Comparison of ENCODE assay signal across 8 cellular contexts in the genomic region with DNA sequence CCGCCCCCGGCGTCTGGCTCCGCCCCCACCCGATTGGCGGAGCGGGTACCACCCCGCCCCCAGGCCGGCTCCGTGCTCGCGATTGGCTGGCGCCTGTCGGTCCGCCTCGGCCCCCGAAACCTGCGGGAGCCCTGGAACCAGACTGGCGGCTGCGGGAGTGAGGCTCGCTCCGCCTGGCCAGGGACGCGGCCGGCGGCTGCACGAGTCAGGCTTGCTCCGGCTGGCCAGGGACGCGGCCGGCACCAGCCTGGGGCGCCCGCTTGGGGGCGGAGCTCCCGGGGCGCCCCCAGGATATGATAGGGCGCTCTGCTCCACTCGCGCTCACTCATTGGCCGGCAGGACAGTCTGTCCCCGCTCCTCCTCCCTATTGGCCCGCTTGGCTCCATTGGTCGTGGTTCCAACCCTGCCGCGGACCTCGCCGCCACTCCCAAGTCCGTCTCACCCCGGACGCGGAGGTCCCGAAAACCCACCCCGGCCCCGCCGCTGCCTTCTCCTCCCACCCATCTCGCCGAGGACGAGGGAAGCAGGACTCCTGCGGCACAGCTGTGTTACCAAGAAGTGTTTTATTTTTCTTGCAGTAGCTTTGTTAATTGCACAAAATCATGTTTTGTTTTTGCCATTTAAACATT. TPM values are rescaled to one million over a fixed set of nuclear protein-coding genes. Genes with fewer than 3 reads are reported as not detected.
DNase-seq lines count a peak whose midpoint lies in the region; ATAC-seq and TF ChIP-seq lines count a peak whose summit lies in the region.

No MANE protein-coding gene starts in this region.

- H3K36me3 ChIP-seq in right lobe of liver, result peaks cover 0 to 23% (median 3%) of the 10 kb centered on the region in 4 donors

- H3K27ac ChIP-seq in right lobe of liver, result peak overlapping the region; percentile 20 to 81 (median 73)

- intact Hi-C loops in right lobe of liver (cut with DNase I), result no loop called here

- H3K4me3 ChIP-seq in right lobe of liver, result peak overlapping the region; percentile 96 to 99 (median 98)

- H3K9me3 ChIP-seq in right lobe of liver, result no peaks in the 10 kb centered on the region

- peak; percentile 88 for ATAC-seq in GM19397 (IDR thresholded peaks at IDR 0.05; ENCODE audit: unreplicated experiment)
- ATAC-seq in HG03558 (IDR thresholded peaks at IDR 0.05; ENCODE audit: extremely low read depth, unreplicated experiment), result peak; percentile 78
- ATAC-seq in right lobe of liver, result peak; percentile 88 to 93 (median 90)

- DNase-seq in C1 segment of cervical spinal cord (lab: John Stamatoyannopoulos, UW), result peak; percentile 70 to 100 (median 98)
- peak; percentile 99 for DNase-seq in NCI-H69 (lab: John Stamatoyannopoulos, UW)
- peak; percentile 90 to 91 for DNase-seq in activated CD4-positive, alpha-beta T cell treated with anti-CD3 and anti-CD28 coated beads, Interleukin-2, amount 50 U/mL, for 48 hours
- DNase-seq in dermis microvascular lymphatic vessel endothelial cell (ENCODE audit: low read depth in 2 of 2), result peak; percentile 64 to 89
- peak; percentile 94 to 95 (median 95) for DNase-seq in right lobe of liver
- peak; percentile 91 for DNase-seq in stimulated activated CD4-positive, alpha-beta T cell treated with anti-CD3 and anti-CD28 coated beads, Interleukin-4, amount 100 ng/mL, for 1 hour

- peak; percentile 13 to 32 (median 26) for TF ChIP-seq CTCF in right lobe of liver (IDR thresholded peaks at IDR 0.05)

- TF ChIP-seq POLR2A in right lobe of liver (IDR thresholded peaks at IDR 0.05), result no peak

- H3K27me3 ChIP-seq in right lobe of liver, result no peaks in the 10 kb centered on the region

- peaks cover 0 to 12% (median under 1%) of the 10 kb centered on the region in 4 donors for H3K4me1 ChIP-seq in right lobe of liver

- WGBS in right lobe of liver (ENCODE audit: insufficient coverage, low coverage, low lambda C conversion rate, missing lambda C conversion rate), result 0% methylated on average over 17 of the region's 59 CpGs

RNA-seq across cellular contexts. Expression of gene ROGDI, which starts 0.3 kb away (rescaled TPM):
- total RNA-seq in dermis microvascular lymphatic vessel endothelial cell, result 27.4 and 30.8 TPM in 2 replicates
- 10 to 100 TPM in 5 of 6 experiments, 1 to 10 TPM in 1; 8.3 to 24.2 (median 14.0) TPM for total RNA-seq in right lobe of liver

RNA-seq across cellular contexts. Expression of gene SMIM22, which starts 7.6 kb away (rescaled TPM):
- not detected in 2 replicates for total RNA-seq in dermis microvascular lymphatic vessel endothelial cell
- under 1 TPM in 2 of 6 experiments, not detected in 4; 0.44 to 0.95 TPM for total RNA-seq in right lobe of liver

RNA-seq across cellular contexts. Expression of gene SEPTIN12, which starts 14.6 kb away (rescaled TPM):
- total RNA-seq in dermis microvascular lymphatic vessel endothelial cell (not detected in 2 replicates), right lobe of liver (not detected)

RNA-seq across cellular contexts. Expression of gene ZNF500, which starts 35.8 kb away (rescaled TPM):
- 4.4 and 5.8 TPM in 2 replicates for total RNA-seq in dermis microvascular lymphatic vessel endothelial cell
- 1 to 10 TPM; 4.5 to 6.6 (median 5.8) TPM for total RNA-seq in right lobe of liver

RNA-seq across cellular contexts. Expression of gene GLYR1, which starts 44.3 kb away (rescaled TPM):
- total RNA-seq in dermis microvascular lymphatic vessel endothelial cell (45.7 and 57.4 TPM in 2 replicates), right lobe of liver (10 to 100 TPM; 33.1 to 55.2 (median 51.2) TPM)

Comparison
In these comparisons a context has a peak if more than half of its experiments do, and no peak if none do; other contexts are left out.
1. Peak in every context shown above with its lines: DNase-seq, ATAC-seq, H3K4me3 ChIP-seq and H3K27ac ChIP-seq.